1 cellular context compared by ENCODE assay signal in genomic region chr16:15777533-15778203, GRCh38.
TF ChIP-seq lines count a peak whose summit lies in the region.

No MANE protein-coding gene starts in this region.

TF ChIP-seq in HepG2, 621 proteins besides CTCF, POLR2A, EP300 and RAD21 (continued from another document):
- TF ChIP-seq IRF1 (CRISPR knock-in tag; IDR thresholded peaks at IDR 0.05; ENCODE audit: low read depth) (no peak), ZBTB33 (CRISPR knock-in tag; IDR thresholded peaks at IDR 0.05) (no peak), PAX8 (CRISPR knock-in tag; IDR thresholded peaks at IDR 0.05; ENCODE audit: borderline replicate concordance) (0 out of 2 replicates have a peak, but pooled peaks have one; percentile 55), KLF13 (CRISPR knock-in tag; IDR thresholded peaks at IDR 0.05) (no peak), TEF (CRISPR knock-in tag; IDR thresholded peaks at IDR 0.05) (peak; percentile 64; the same call in 1 of the 2 replicates), PREB (CRISPR knock-in tag; IDR thresholded peaks at IDR 0.05) (0 out of 2 replicates have a peak, but pooled peaks have one; percentile 39), ZNF430 (CRISPR knock-in tag; IDR thresholded peaks at IDR 0.05) (no peak), HINFP (CRISPR knock-in tag; IDR thresholded peaks at IDR 0.05; ENCODE audit: low read depth) (0 out of 2 replicates have a peak, but pooled peaks have one; percentile 13), RFXAP (CRISPR knock-in tag; IDR thresholded peaks at IDR 0.05; ENCODE audit: borderline replicate concordance) (peak; percentile 80; the same call in 1 of the 2 replicates), CHD4 (IDR thresholded peaks at IDR 0.05; ENCODE audit: borderline replicate concordance, low read length) (no peak), ZFX (CRISPR knock-in tag; IDR thresholded peaks at IDR 0.05; ENCODE audit: low read depth) (peak; percentile 55; the same call in 1 of the 2 replicates), HMGA1 (CRISPR knock-in tag; conservative IDR thresholded peaks at IDR 0.05) (no peak), IKZF1 (IDR thresholded peaks at IDR 0.05) (no peak), ZNF496 (CRISPR knock-in tag; IDR thresholded peaks at IDR 0.05; ENCODE audit: insufficient replicate concordance) (no peak), ZNF569 (CRISPR knock-in tag; IDR thresholded peaks at IDR 0.05; ENCODE audit: borderline replicate concordance) (no peak), JUND (CRISPR knock-in tag; IDR thresholded peaks at IDR 0.05) (no peak), ZFY (CRISPR knock-in tag; IDR thresholded peaks at IDR 0.05) (peak; percentile 52; the same call in 1 of the 2 replicates), ZNF274 (CRISPR knock-in tag; IDR thresholded peaks at IDR 0.05) (0 out of 2 replicates have a peak, but pooled peaks have one; percentile 7), ZNF263 (CRISPR knock-in tag; IDR thresholded peaks at IDR 0.05) (peak; percentile 63), NFE2L1 (CRISPR knock-in tag; IDR thresholded peaks at IDR 0.05; ENCODE audit: borderline replicate concordance) (no peak), NFAT5 (CRISPR knock-in tag; IDR thresholded peaks at IDR 0.05) (peak; percentile 75; the same call in 1 of the 2 replicates)
